ENCODE assay signal across 19 cellular contexts in genomic region chr2:8376603-8377423, GRCh38.
DNase-seq lines count a peak whose midpoint lies in the region; FAIRE-seq and TF ChIP-seq lines count a peak whose summit lies in the region.
"Had no signal": no experiment of that assay in that cellular context is flagged by ENCODE, and none has a peak within 500 bp of the region (broad histone marks: within the 10 kb centered on the region; RNA-seq: fewer than 3 reads in every experiment).

No MANE protein-coding gene starts in this region.

- no peaks in the 10 kb centered on the region for H3K4me1 ChIP-seq in astrocyte (ENCODE audit: insufficient read depth, low read length)
- H3K4me1 ChIP-seq: stomach had no signal

- peaks cover 14% of the 10 kb centered on the region for H3K4me1 Mint-ChIP-seq in activated naive CD8-positive, alpha-beta T cell (ENCODE audit: low read depth)
- peaks cover 15% of the 10 kb centered on the region for H3K4me1 Mint-ChIP-seq in activated naive CD8-positive, alpha-beta T cell treated with anti-CD3 and anti-CD28 coated beads for 36 hours
- no peaks in the 10 kb centered on the region for H3K4me1 Mint-ChIP-seq in astrocyte (ENCODE audit: low read depth, unreplicated experiment)

- H3K36me3 Mint-ChIP-seq in activated naive CD8-positive, alpha-beta T cell, result peaks cover 3% of the 10 kb centered on the region
- no peaks in the 10 kb centered on the region for H3K36me3 Mint-ChIP-seq in activated naive CD8-positive, alpha-beta T cell treated with anti-CD3 and anti-CD28 coated beads for 36 hours
- H3K36me3 Mint-ChIP-seq in astrocyte (ENCODE audit: low read depth, unreplicated experiment), result no peaks in the 10 kb centered on the region

- no peak for FAIRE-seq in astrocyte (lab: Jason Lieb, UNC)
- FAIRE-seq: K562 had no signal

- H3K9me3 ChIP-seq in astrocyte (ENCODE audit: insufficient read depth, low read depth, low read length), result no peaks in the 10 kb centered on the region
- H3K9me3 ChIP-seq: mucosa of descending colon, stomach, upper lobe of left lung had no signal

- peaks cover 1% of the 10 kb centered on the region for H3K27me3 Mint-ChIP-seq in activated naive CD8-positive, alpha-beta T cell
- peaks cover 16% of the 10 kb centered on the region for H3K27me3 Mint-ChIP-seq in activated naive CD8-positive, alpha-beta T cell treated with anti-CD3 and anti-CD28 coated beads for 36 hours
- peaks cover 20% of the 10 kb centered on the region for H3K27me3 Mint-ChIP-seq in astrocyte (ENCODE audit: low read depth, unreplicated experiment)

- H3K36me3 ChIP-seq in astrocyte (ENCODE audit: insufficient read depth, low read length), result no peaks in the 10 kb centered on the region
- H3K36me3 ChIP-seq: left ventricle myocardium inferior, stomach, upper lobe of left lung had no signal

- no peak overlapping the region for H2AFZ ChIP-seq in astrocyte (ENCODE audit: low read depth, low read length)

- H4K20me1 ChIP-seq in astrocyte (ENCODE audit: insufficient read depth, low read length), result no peaks in the 10 kb centered on the region

- peak overlapping the region; percentile 10 for H3K27ac Mint-ChIP-seq in activated naive CD8-positive, alpha-beta T cell
- H3K27ac Mint-ChIP-seq in activated naive CD8-positive, alpha-beta T cell treated with anti-CD3 and anti-CD28 coated beads for 36 hours, result no peak overlapping the region
- no peak overlapping the region for H3K27ac Mint-ChIP-seq in astrocyte (ENCODE audit: unreplicated experiment)

- no peak for TF ChIP-seq CTCF in astrocyte (IDR thresholded peaks at IDR 0.05; ENCODE audit: insufficient read depth, low read depth, low read length)

- H3K4me3 ChIP-seq in astrocyte (ENCODE audit: insufficient read depth, low read depth, low read length), result no peak overlapping the region
- H3K4me3 ChIP-seq: K562, left ventricle myocardium inferior, mucosa of descending colon, stomach, upper lobe of left lung had no signal

- H3K27me3 ChIP-seq in astrocyte (ENCODE audit: insufficient read depth, low read length), result no peaks in the 10 kb centered on the region
- H3K27me3 ChIP-seq: stomach, upper lobe of left lung had no signal

- no peak for DNase-seq in activated naive CD8-positive, alpha-beta T cell treated with anti-CD3 and anti-CD28 coated beads for 36 hours
- DNase-seq in LHCN-M2 (ENCODE audit: low read depth), result peak; percentile 4
- peak; percentile 10 for DNase-seq in astrocyte (ENCODE audit: low read depth)
- peak; percentile 6 for DNase-seq in stromal cell of bone marrow (ENCODE audit: low read depth)
- no peak for DNase-seq in NCI-H526 treated with DMSO at 0.1 percent for 48 hours (lab: John Stamatoyannopoulos, UW)
- DNase-seq in dedifferentiated amniotic fluid mesenchymal stem cell (ENCODE audit: extremely low spot score), result no peak
- DNase-seq in T1000 (lab: John Stamatoyannopoulos, UW), result no peak
- DNase-seq: effector CD4-positive, alpha-beta T cell; left ventricle myocardium inferior; mucosa of descending colon; NCI-H1048; NCI-H2081; NCI-H510A treated with DMSO at 0.1 percent for 48 hours; nucleus accumbens; retina; stomach; upper lobe of left lung had no signal

- no peak overlapping the region for H3K27ac ChIP-seq in astrocyte (ENCODE audit: low read depth, low read length)
- H3K27ac ChIP-seq: left ventricle myocardium inferior, stomach, upper lobe of left lung had no signal

- no peak overlapping the region for H3K4me2 ChIP-seq in astrocyte (ENCODE audit: low read length)

- no peak overlapping the region for H3K4me3 Mint-ChIP-seq in activated naive CD8-positive, alpha-beta T cell
- H3K4me3 Mint-ChIP-seq in activated naive CD8-positive, alpha-beta T cell treated with anti-CD3 and anti-CD28 coated beads for 36 hours, result no peak overlapping the region
- no peak overlapping the region for H3K4me3 Mint-ChIP-seq in astrocyte (ENCODE audit: unreplicated experiment)

- no peak overlapping the region for H3K9ac ChIP-seq in astrocyte (ENCODE audit: low read length)

- H3K79me2 ChIP-seq in astrocyte (ENCODE audit: insufficient read depth, low read length), result no peaks in the 10 kb centered on the region

- H3K9me3 Mint-ChIP-seq in activated naive CD8-positive, alpha-beta T cell (ENCODE audit: low read depth), result no peaks in the 10 kb centered on the region
- peaks cover 3% of the 10 kb centered on the region for H3K9me3 Mint-ChIP-seq in activated naive CD8-positive, alpha-beta T cell treated with anti-CD3 and anti-CD28 coated beads for 36 hours
- peaks cover 2% of the 10 kb centered on the region for H3K9me3 Mint-ChIP-seq in astrocyte (ENCODE audit: unreplicated experiment)

Comparison
In these comparisons a context has a peak if more than half of its experiments do, and no peak if none do; other contexts are left out.
1. DNase-seq: peak in LHCN-M2 (single experiment), astrocyte (single experiment) and stromal cell of bone marrow (single experiment); none in activated naive CD8-positive, alpha-beta T cell treated with anti-CD3 and anti-CD28 coated beads for 36 hours (single experiment), NCI-H526 treated with DMSO at 0.1 percent for 48 hours (single experiment), dedifferentiated amniotic fluid mesenchymal stem cell (single experiment) and T1000 (single experiment).